In genomic region chr10:70809011-70809611, GRCh38 we compare ENCODE assay signal across 28 cellular contexts. TPM values are rescaled to one million over a fixed set of nuclear protein-coding genes. Genes with fewer than 3 reads are reported as not detected.
DNase-seq lines count a peak whose midpoint lies in the region; ATAC-seq, FAIRE-seq and TF ChIP-seq lines count a peak whose summit lies in the region.
"Had no signal": no experiment of that assay in that cellular context is flagged by ENCODE, and none has a peak within 500 bp of the region (broad histone marks: within the 10 kb centered on the region; RNA-seq: fewer than 3 reads in every experiment).

No MANE protein-coding gene starts in this region.

- TF ChIP-seq CTCF in esophagus muscularis mucosa (IDR thresholded peaks at IDR 0.05): no peak
- no peak for TF ChIP-seq CTCF in GM20000 (IDR thresholded peaks at IDR 0.05; ENCODE audit: extremely low read depth, missing control alignments)

- H3K27me3 ChIP-seq in esophagus muscularis mucosa: no peaks in the 10 kb centered on the region
- H3K27me3 ChIP-seq: dorsolateral prefrontal cortex, gastrocnemius medialis, SJSA1, tibial artery had no signal

- DNase-seq in left ventricle myocardium superior (no peak), left cardiac atrium (no peak), RPMI7951 (ENCODE audit: low read depth) (peak; percentile 5), esophagus muscularis mucosa (ENCODE audit: extremely low spot score) (peak; percentile 86), urothelium cell line (ENCODE audit: low spot score) (no peak), NCI-H82 treated with DMSO at 0.1 percent for 48 hours (lab: John Stamatoyannopoulos, UW; ENCODE audit: unreplicated experiment) (no peak), GM20000 (ENCODE audit: low spot score) (no peak)
- DNase-seq in activated naive CD4-positive, alpha-beta T cell (lab: John Stamatoyannopoulos, UW): no peak
- DNase-seq: activated CD4-positive, alpha-beta T cell treated with anti-CD3 and anti-CD28 coated beads, Interleukin-2, amount 50 U/mL, for 4 hours; activated effector memory CD4-positive, alpha-beta T cell treated with Interleukin-2 at 50 U/mL for 16 hours; CD4-positive, alpha-beta memory T cell; dorsolateral prefrontal cortex; gastrocnemius medialis; H7; Kasumi-1; midbrain; NCI-H1048; NCI-H2081 treated with DMSO at 0.1 percent for 48 hours; OCI-M1; stimulated activated naive CD4-positive, alpha-beta T cell treated with Interleukin-2 at 50 U/mL for 16 hours; T-helper 17 cell; tibial artery had no signal

- ATAC-seq in left ventricle myocardium superior: peak; percentile 52
- no peak for ATAC-seq in left cardiac atrium
- ATAC-seq: gastrocnemius medialis, T-helper 17 cell had no signal

- WGBS in esophagus muscularis mucosa: 80% methylated on average over 6 of the region's 6 CpGs

- no peak for TF ChIP-seq EP300 in esophagus muscularis mucosa (IDR thresholded peaks at IDR 0.05)

- no peak overlapping the region for H3K4me3 ChIP-seq in esophagus muscularis mucosa
- H3K4me3 ChIP-seq: dorsolateral prefrontal cortex, gastrocnemius medialis, SJSA1, skin epidermis, tibial artery had no signal

- no peak for TF ChIP-seq POLR2A in esophagus muscularis mucosa (IDR thresholded peaks at IDR 0.05; ENCODE audit: low read depth)

- peak; percentile 56 for FAIRE-seq in urothelium cell line (lab: Jason Lieb, UNC)
- FAIRE-seq: GM12892 had no signal

- peaks cover 0 to 8% (median 3%) of the 10 kb centered on the region in 4 donors for H3K4me1 ChIP-seq in esophagus muscularis mucosa
- H3K4me1 ChIP-seq: gastrocnemius medialis, tibial artery had no signal

- no peak overlapping the region for H3K27ac ChIP-seq in esophagus muscularis mucosa (replicated peaks in 1 of 4)
- H3K27ac ChIP-seq: gastrocnemius medialis, SJSA1, skin epidermis, tibial artery had no signal

- H3K9me3 ChIP-seq in esophagus muscularis mucosa: no peaks in the 10 kb centered on the region
- H3K9me3 ChIP-seq: gastrocnemius medialis, SJSA1, tibial artery had no signal

- intact Hi-C loops in left ventricle myocardium superior (cut with micrococcal nuclease): no loop called here
- intact Hi-C loops in left cardiac atrium (cut with DNase I): no loop called here
- intact Hi-C loops in esophagus muscularis mucosa (cut with DNase I): no loop called here

- H3K36me3 ChIP-seq in esophagus muscularis mucosa: no peaks in the 10 kb centered on the region
- H3K36me3 ChIP-seq: gastrocnemius medialis, SJSA1, tibial artery had no signal

RNA-seq across cellular contexts. Expression of gene SGPL1, which starts 6.6 kb away (rescaled TPM):
- total RNA-seq in left ventricle myocardium superior: 15.3 TPM
- 10 to 100 TPM; 18.5 to 19.3 TPM for total RNA-seq in left cardiac atrium
- total RNA-seq in RPMI7951 (2014; rRNA removed; shearing (Covaris generic)): 14.1 and 23.0 TPM in 2 replicates
- 10 to 100 TPM; 12.9 to 31.0 (median 21.3) TPM for total RNA-seq in esophagus muscularis mucosa

RNA-seq across cellular contexts. Expression of gene TBATA, which starts 23.9 kb away (rescaled TPM):
- total RNA-seq in left ventricle myocardium superior (not detected), left cardiac atrium (not detected), esophagus muscularis mucosa (not detected)
- total RNA-seq in RPMI7951 (2014; rRNA removed; shearing (Covaris generic)): not detected in 2 replicates
- total RNA-seq: CD4-positive, alpha-beta memory T cell; dorsolateral prefrontal cortex; epithelial cell of proximal tubule; gastrocnemius medialis; H7; HT-29; posterior vena cava; SJSA1; T-helper 17 cell had no signal

Comparison
In these comparisons a context has a peak if more than half of its experiments do, and no peak if none do; other contexts are left out.
1. DNase-seq: peak in RPMI7951 (single experiment) and esophagus muscularis mucosa (single experiment); none in left ventricle myocardium superior (single experiment), left cardiac atrium (single experiment), urothelium cell line (single experiment), NCI-H82 treated with DMSO at 0.1 percent for 48 hours (single experiment), GM20000 (single experiment) and activated naive CD4-positive, alpha-beta T cell (0 of 4).